18 cellular contexts compared by ENCODE assay signal in genomic region chr13:31327157-31327556, GRCh38.
"Had no signal": no experiment of that assay in that cellular context is flagged by ENCODE, and none has a peak within 500 bp of the region (broad histone marks: within the 10 kb centered on the region; RNA-seq: fewer than 3 reads in every experiment).

No MANE protein-coding gene starts in this region.

- H3K4me3 ChIP-seq: gastrocnemius medialis, sigmoid colon, skin epidermis, stomach, thoracic aorta, transverse colon had no signal

- H3K9me3 ChIP-seq: gastrocnemius medialis, sigmoid colon, stomach, thoracic aorta, transverse colon had no signal

- H3K4me1 ChIP-seq: sigmoid colon, stomach, transverse colon had no signal

- H3K27ac Mint-ChIP-seq: natural killer cell; stimulated activated naive B cell treated with anti-CD40 and anti-IgM and Interleukin-4, amounts not matched to agents 10 μg/mL and 1 μg/mL and 100 μg/mL, for 72 hours had no signal

- H3K4me3 Mint-ChIP-seq: central memory CD8-positive, alpha-beta T cell; natural killer cell; stimulated activated naive B cell treated with anti-CD40 and anti-IgM and Interleukin-4, amounts not matched to agents 10 μg/mL and 1 μg/mL and 100 μg/mL, for 72 hours had no signal

- H3K27me3 Mint-ChIP-seq: central memory CD8-positive, alpha-beta T cell; stimulated activated naive B cell treated with anti-CD40 and anti-IgM and Interleukin-4, amounts not matched to agents 10 μg/mL and 1 μg/mL and 100 μg/mL, for 72 hours had no signal

- H3K36me3 ChIP-seq: gastrocnemius medialis, thoracic aorta, transverse colon had no signal

- DNase-seq: cortex of kidney; dorsolateral prefrontal cortex; effector memory CD4-positive, alpha-beta T cell; gastrocnemius medialis; glutamatergic neuron; left colon; natural killer cell; posterior cingulate gyrus; sigmoid colon; stimulated activated CD4-positive, alpha-beta T cell treated with anti-CD3 and anti-CD28 coated beads, Interleukin-2, amount 100 ng/mL, for 24 hours; stimulated activated CD4-positive, alpha-beta T cell treated with anti-CD3 and anti-CD28 coated beads, Interleukin-4, amount 100 ng/mL, for 4 hours; stimulated activated naive B cell treated with anti-CD40 and anti-IgM and Interleukin-4, amounts not matched to agents 10 μg/mL and 1 μg/mL and 100 μg/mL, for 72 hours; stomach; substantia nigra; transverse colon had no signal

- H3K27ac ChIP-seq: dorsolateral prefrontal cortex, sigmoid colon, skin epidermis, stomach, thoracic aorta, transverse colon had no signal

- H3K4me1 Mint-ChIP-seq: central memory CD8-positive, alpha-beta T cell; natural killer cell; stimulated activated naive B cell treated with anti-CD40 and anti-IgM and Interleukin-4, amounts not matched to agents 10 μg/mL and 1 μg/mL and 100 μg/mL, for 72 hours had no signal

- H3K9me3 Mint-ChIP-seq: central memory CD8-positive, alpha-beta T cell; natural killer cell; stimulated activated naive B cell treated with anti-CD40 and anti-IgM and Interleukin-4, amounts not matched to agents 10 μg/mL and 1 μg/mL and 100 μg/mL, for 72 hours had no signal
